Comparison of ENCODE assay signal across 8 cellular contexts in genomic region chr21:33230518-33231324, GRCh38. TPM values are rescaled to one million over a fixed set of nuclear protein-coding genes. Genes with fewer than 3 reads are reported as not detected.
DNase-seq lines count a peak whose midpoint lies in the region; ATAC-seq and TF ChIP-seq lines count a peak whose summit lies in the region.

No MANE protein-coding gene starts in this region.

- H3K27ac Mint-ChIP-seq in T-helper 1 cell treated with Interleukin-12 subunit alpha and Interleukin-12 subunit beta and Interleukin-4 antibody, amounts not matched to agents 30 μg/mL and 1 μg/mL, for 36 hours: peak overlapping the region; percentile 85

- no peaks in the 10 kb centered on the region for H3K36me3 ChIP-seq in skeletal muscle tissue (ENCODE audit: control insufficient read depth in 3 of 3, insufficient read depth in 3 of 3, low read length in 3 of 3)

- peak overlapping the region; percentile 81 to 91 (median 90) for H3K9ac ChIP-seq in skeletal muscle tissue (ENCODE audit: low read depth in 1 of 3, low read length in 3 of 3)

- H3K4me3 Mint-ChIP-seq in T-helper 1 cell treated with Interleukin-12 subunit alpha and Interleukin-12 subunit beta and Interleukin-4 antibody, amounts not matched to agents 30 μg/mL and 1 μg/mL, for 36 hours: peak overlapping the region; percentile 94

- in situ Hi-C loops in Caki2 (cut with HindIII; ENCODE audit: low pct_unique_long_range_greater_than_20kb, low sequenced_read_pairs): no loop called here

- ATAC-seq in GM19397 (IDR thresholded peaks at IDR 0.05; ENCODE audit: unreplicated experiment): peak; percentile 37

- peaks cover 9 to 22% (median 18%) of the 10 kb centered on the region in 3 donors for H3K4me1 ChIP-seq in skeletal muscle tissue (ENCODE audit: control insufficient read depth in 3 of 3, insufficient read depth in 3 of 3, low read length in 3 of 3)

- peak overlapping the region; percentile 99 for H3K4me3 ChIP-seq in HL-60 (replicated peaks; ENCODE audit: insufficient read depth, low read length)
- H3K4me3 ChIP-seq in skeletal muscle tissue (ENCODE audit: low read length in 3 of 3): peak overlapping the region; percentile 87 to 93 (median 88)

- peaks cover 43% of the 10 kb centered on the region for H3K4me1 Mint-ChIP-seq in T-helper 1 cell treated with Interleukin-12 subunit alpha and Interleukin-12 subunit beta and Interleukin-4 antibody, amounts not matched to agents 30 μg/mL and 1 μg/mL, for 36 hours (ENCODE audit: low read depth)

- H3K9me3 ChIP-seq in skeletal muscle tissue (ENCODE audit: control insufficient read depth in 3 of 3, low read length in 3 of 3): no peaks in the 10 kb centered on the region

- H3K27ac ChIP-seq in HL-60 (replicated peaks) (peak overlapping the region; percentile 72), skeletal muscle tissue (ENCODE audit: low read depth, low read length) (peak overlapping the region; percentile 89)

- peak; percentile 71 for DNase-seq in Caki2 (ENCODE audit: low read depth)
- DNase-seq in HL-60 (ENCODE audit: low read depth in 1 of 2, low spot score in 1 of 2): peak in 1 of 2 experiments; percentile 27
- peak; percentile 33 for DNase-seq in central memory CD4-positive, alpha-beta T cell
- peak; percentile 86 for DNase-seq in iris pigment epithelial cell (ENCODE audit: low read depth)
- no peak for DNase-seq in SIG-M5 (lab: John Stamatoyannopoulos, UW)

- H3K27me3 ChIP-seq in HL-60 (ENCODE audit: insufficient read depth, poor library complexity, severe bottlenecking) (no peaks in the 10 kb centered on the region), skeletal muscle tissue (ENCODE audit: control insufficient read depth in 3 of 3, insufficient read depth in 3 of 3, low read length in 3 of 3) (no peaks in the 10 kb centered on the region)

- no peak for TF ChIP-seq CTCF in HL-60 (IDR thresholded peaks at IDR 0.05; ENCODE audit: insufficient read depth, low read length)

- peaks cover 3% of the 10 kb centered on the region for H3K27me3 Mint-ChIP-seq in T-helper 1 cell treated with Interleukin-12 subunit alpha and Interleukin-12 subunit beta and Interleukin-4 antibody, amounts not matched to agents 30 μg/mL and 1 μg/mL, for 36 hours (ENCODE audit: low read depth)

- no peaks in the 10 kb centered on the region for H3K9me3 Mint-ChIP-seq in T-helper 1 cell treated with Interleukin-12 subunit alpha and Interleukin-12 subunit beta and Interleukin-4 antibody, amounts not matched to agents 30 μg/mL and 1 μg/mL, for 36 hours

- peaks cover 25% of the 10 kb centered on the region for H3K36me3 Mint-ChIP-seq in T-helper 1 cell treated with Interleukin-12 subunit alpha and Interleukin-12 subunit beta and Interleukin-4 antibody, amounts not matched to agents 30 μg/mL and 1 μg/mL, for 36 hours (ENCODE audit: low read depth)

RNA-seq across cellular contexts. Expression of gene IFNAR2, which starts 1.0 kb away (rescaled TPM):
- total RNA-seq in Caki2 (2014; rRNA removed; shearing (Covaris generic); ENCODE audit: low replicate concordance): 14.5 and 38.6 TPM in 2 replicates
- 5.7 TPM for total RNA-seq in skeletal muscle tissue

RNA-seq across cellular contexts. Expression of gene IL10RB, which starts 35.4 kb away (rescaled TPM):
- total RNA-seq in Caki2 (2014; rRNA removed; shearing (Covaris generic); ENCODE audit: low replicate concordance): 64.9 and 71.4 TPM in 2 replicates
- 23.0 TPM for total RNA-seq in skeletal muscle tissue
